8 cellular contexts compared by ENCODE assay signal in genomic region chr5:173917788-173918786, GRCh38. TPM values are rescaled to one million over a fixed set of nuclear protein-coding genes. Genes with fewer than 3 reads are reported as not detected.
DNase-seq lines count a peak whose midpoint lies in the region; ATAC-seq and TF ChIP-seq lines count a peak whose summit lies in the region.

No MANE protein-coding gene starts in this region.

- H3K4me1 Mint-ChIP-seq in Caco-2 (ENCODE audit: low read depth, unreplicated experiment) = no peaks in the 10 kb centered on the region
- peaks cover 12% of the 10 kb centered on the region for H3K4me1 Mint-ChIP-seq in nephron progenitor cell

- H3K4me1 ChIP-seq in Caco-2 (peaks cover 12% of the 10 kb centered on the region), fibroblast of lung (ENCODE audit: control insufficient read depth, extremely low read depth, insufficient read depth, low read length) (peaks cover 7% of the 10 kb centered on the region), thymus (ENCODE audit: control insufficient read depth, insufficient read depth, low read length) (no peaks in the 10 kb centered on the region)

- peaks cover 13% of the 10 kb centered on the region for H3K79me2 ChIP-seq in fibroblast of lung (ENCODE audit: control insufficient read depth, insufficient read depth, low read length)

- TSS peak; percentile 85 for BruUV-seq in Caco-2 (replicated peaks; lab: Mats Ljungman, UMichigan)

- TF ChIP-seq CTCF in Caco-2 (IDR thresholded peaks at IDR 0.05; ENCODE audit: insufficient read depth in 1 of 2, low read depth in 1 of 2, low read length in 1 of 2, severe bottlenecking in 1 of 2, unreplicated experiment in 1 of 2) = no peak
- no peak for TF ChIP-seq CTCF in fibroblast of lung (conservative IDR thresholded peaks at IDR 0.05 in 1 of 2, IDR thresholded peaks at IDR 0.05 in 1 of 2; ENCODE audit: low read depth in 1 of 2, low read length in 2 of 2)
- TF ChIP-seq CTCF in nephron progenitor cell (IDR thresholded peaks at IDR 0.05) = no peak

- H3K36me3 ChIP-seq in Caco-2 (ENCODE audit: control insufficient read depth, insufficient read depth, low read length) (no peaks in the 10 kb centered on the region), fibroblast of lung (ENCODE audit: control insufficient read depth, insufficient read depth, low read length) (no peaks in the 10 kb centered on the region), thymus (ENCODE audit: control insufficient read depth, insufficient read depth) (no peaks in the 10 kb centered on the region)

- DNase-seq in Caco-2 (peak; percentile 68 to 74), NOMO-1 treated with dmso at 0.1 percent for 144 hours (lab: John Stamatoyannopoulos, UW; ENCODE audit: unreplicated experiment) (peak; percentile 68), fibroblast of lung (ENCODE audit: low read depth in 2 of 2) (peak; percentile 91 to 92), nephron progenitor cell (peak; percentile 46)
- peak; percentile 56 for DNase-seq in activated T-cell treated with anti-CD3 and anti-CD28 coated beads, Interleukin-2, amount 50 U/mL, for 1 hour

- no peak overlapping the region for H3K27ac Mint-ChIP-seq in Caco-2 (ENCODE audit: unreplicated experiment)
- no peak overlapping the region for H3K27ac Mint-ChIP-seq in nephron progenitor cell

- H3K27me3 Mint-ChIP-seq in Caco-2 (ENCODE audit: insufficient read depth, unreplicated experiment) = no peaks in the 10 kb centered on the region
- H3K27me3 Mint-ChIP-seq in nephron progenitor cell (ENCODE audit: low read depth, poor library complexity) = no peaks in the 10 kb centered on the region

- H3K27ac ChIP-seq in fibroblast of lung (ENCODE audit: insufficient read depth, low read length) (peak overlapping the region; percentile 92), thymus (ENCODE audit: low read depth) (peak overlapping the region; percentile 90)

- H3K4me2 ChIP-seq in fibroblast of lung (ENCODE audit: extremely low read depth, insufficient read depth, low read length) = peak overlapping the region; percentile 97

- H4K20me1 ChIP-seq in fibroblast of lung (ENCODE audit: control insufficient read depth, extremely low read depth, insufficient read depth, low read length) = no peaks in the 10 kb centered on the region

- WGBS in thymus = under 1% methylated on average over 19 of the region's 19 CpGs

- CTCF ChIA-PET in Caco-2 (lab: Charles Lee) = no interaction called here

- POLR2A ChIA-PET in Caco-2 (lab: Charles Lee) = interaction anchor here (0.6 to 1.5 kb wide), 2 partner anchors 30 to 94 kb away, joined by 3 to 8 read pairs; partner anchors contain the start of gene CPEB4

- H3K4me3 ChIP-seq in Caco-2 (ENCODE audit: low read depth, low read length) (peak overlapping the region; percentile 31), fibroblast of lung (replicated peaks in 1 of 4; ENCODE audit: control extremely low read depth in 1 of 4, insufficient read depth in 1 of 4, low read depth in 3 of 4, low read length in 4 of 4) (peak overlapping the region; percentile 68 to 93 (median 84)), thymus (ENCODE audit: low read length) (peak overlapping the region; percentile 48)

- H3K27me3 ChIP-seq in Caco-2 (replicated peaks; ENCODE audit: control insufficient read depth, insufficient read depth, low read length) (no peaks in the 10 kb centered on the region), fibroblast of lung (ENCODE audit: control insufficient read depth, insufficient read depth, low read length) (no peaks in the 10 kb centered on the region), thymus (ENCODE audit: control insufficient read depth, insufficient read depth) (no peaks in the 10 kb centered on the region)

- H3K9me3 Mint-ChIP-seq in Caco-2 (ENCODE audit: unreplicated experiment) = no peaks in the 10 kb centered on the region
- no peaks in the 10 kb centered on the region for H3K9me3 Mint-ChIP-seq in nephron progenitor cell

- H3K9ac ChIP-seq in fibroblast of lung (ENCODE audit: insufficient read depth, low read length) = peak overlapping the region; percentile 64

- H3K4me3 Mint-ChIP-seq in Caco-2 (ENCODE audit: unreplicated experiment) (no peak overlapping the region), nephron progenitor cell (no peak overlapping the region)

- H3K9me3 ChIP-seq in Caco-2 (no peaks in the 10 kb centered on the region), fibroblast of lung (ENCODE audit: control insufficient read depth, insufficient read depth, low read depth, low read length) (no peaks in the 10 kb centered on the region), thymus (ENCODE audit: control insufficient read depth) (no peaks in the 10 kb centered on the region)

- intact Hi-C loops in Caco-2 (cut with micrococcal nuclease; ENCODE audit: unreplicated experiment) = loop anchor here (1.0 to 2.0 kb wide), 5 partner anchors 24 to 299 kb away; partner anchors contain the start of gene CPEB4

- ATAC-seq in GM19438 (IDR thresholded peaks at IDR 0.05; ENCODE audit: low read depth, unreplicated experiment) (peak; percentile 97), HG03469 (IDR thresholded peaks at IDR 0.05; ENCODE audit: unreplicated experiment) (peak; percentile 68)

- H3K36me3 Mint-ChIP-seq in Caco-2 (ENCODE audit: insufficient read depth, unreplicated experiment) (no peaks in the 10 kb centered on the region), nephron progenitor cell (ENCODE audit: low read depth) (no peaks in the 10 kb centered on the region)

- peak overlapping the region; percentile 73 for H2AFZ ChIP-seq in fibroblast of lung (ENCODE audit: low read length)

RNA-seq across cellular contexts. Expression of gene CPEB4, which starts 29.9 kb away (rescaled TPM):
- 21.4 and 25.1 TPM in 2 replicates for total RNA-seq in Caco-2 (2022)
- total RNA-seq in fibroblast of lung = 17.2 and 23.6 TPM in 2 replicates
- 13.4 and 19.9 TPM in 2 replicates for polyA plus RNA-seq in fibroblast of lung
- polyA plus RNA-seq in fibroblast of lung (2012) = 6.4 and 8.8 TPM in 2 replicates
- 11.0 and 16.5 TPM in 2 replicates for polyA minus RNA-seq in fibroblast of lung (ENCODE audit: low replicate concordance)
- 5.8 TPM for polyA plus RNA-seq in thymus

Comparison
In these comparisons a context has a peak if more than half of its experiments do, and no peak if none do; other contexts are left out.
1. Peak in every context shown above with its lines: DNase-seq, ATAC-seq, H3K4me3 ChIP-seq and H3K27ac ChIP-seq.
2. H3K4me3 ChIP-seq: peak in every context shown above with its lines; median percentile 84 in fibroblast of lung; 48 in thymus; 31 in Caco-2.